In genomic region chrX:35665311-35665710, GRCh38 we compare ENCODE assay signal across 16 cellular contexts.
"Had no signal": no experiment of that assay in that cellular context is flagged by ENCODE, and none has a peak within 500 bp of the region (broad histone marks: within the 10 kb centered on the region; RNA-seq: fewer than 3 reads in every experiment).

No MANE protein-coding gene starts in this region.

- H3K4me3 ChIP-seq: body of pancreas, gastroesophageal sphincter, skin epidermis, transverse colon had no signal

- H3K4me1 ChIP-seq: body of pancreas, gastroesophageal sphincter, transverse colon had no signal

- H3K36me3 ChIP-seq: gastroesophageal sphincter, transverse colon had no signal

- DNase-seq: activated CD4-positive, alpha-beta T cell treated with anti-CD3 and anti-CD28 coated beads, Interleukin-2, amount 50 U/mL, for 1 hour; activated CD8-positive, alpha-beta memory T cell treated with anti-CD3 and anti-CD28 coated beads for 24 hours; activated gamma-delta T cell treated with Interleukin-2 at 50 U/mL for 16 hours; amygdala; cortex of kidney; effector CD4-positive, alpha-beta T cell; occipital lobe; right cardiac atrium; stimulated activated CD4-positive, alpha-beta T cell treated with anti-CD3 and anti-CD28 coated beads, Interleukin-4, amount 100 ng/mL, for 4 hours; stimulated activated CD8-positive, alpha-beta memory T cell treated with anti-CD3 and anti-CD28 coated beads, Interleukin-4, amount 100 ng/mL, for 48 hours; stimulated activated naive CD4-positive, alpha-beta T cell treated with Interleukin-2 at 50 U/mL for 16 hours; substantia nigra; transverse colon had no signal

- ATAC-seq: body of pancreas, gastroesophageal sphincter, right cardiac atrium had no signal

- H3K27me3 ChIP-seq: body of pancreas, gastroesophageal sphincter, transverse colon had no signal

- H3K9me3 ChIP-seq: body of pancreas, gastroesophageal sphincter, transverse colon had no signal

- H3K27ac ChIP-seq: body of pancreas, gastroesophageal sphincter, skin epidermis, transverse colon had no signal
